In the genomic region with DNA sequence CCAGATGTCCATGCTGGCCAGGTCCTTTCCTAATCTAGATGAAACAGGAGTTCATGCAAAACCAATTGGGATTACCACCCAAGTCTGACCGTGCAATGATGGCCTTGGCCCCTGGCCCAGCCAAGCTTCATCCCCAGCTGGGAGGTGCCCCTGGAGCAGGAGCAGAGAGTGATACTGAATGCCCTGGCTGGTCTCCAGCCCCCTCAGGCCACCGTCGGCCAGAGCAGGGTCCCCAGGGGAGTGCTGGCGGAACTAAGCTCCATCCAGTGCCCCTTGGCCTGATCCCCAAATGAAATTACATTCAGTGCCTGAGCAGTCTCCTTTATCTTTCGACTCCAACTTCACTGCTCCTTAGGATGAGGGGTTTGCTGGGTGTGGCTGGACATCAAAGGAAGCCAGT, we compare ENCODE assay signal across 24 cellular contexts.
"Had no signal": no experiment of that assay in that cellular context is flagged by ENCODE, and none has a peak within 500 bp of the region (broad histone marks: within the 10 kb centered on the region; RNA-seq: fewer than 3 reads in every experiment).

No MANE protein-coding gene starts in this region.

- ATAC-seq: K562, Panc1, PC-3, Right ventricle myocardium inferior, T-cell had no signal

- H3K4me3 ChIP-seq: K562 had no signal

- DNase-seq: Kasumi-1; MM.1S; NCI-H1105 treated with DMSO at 0.1 percent for 48 hours; NCI-H1417 treated with DMSO at 0.1 percent for 48 hours; NCI-H146; NCI-H1694 treated with DMSO at 0.1 percent for 48 hours; NCI-H1930; NCI-H2081; NCI-H2107; NCI-H2227 treated with DMSO at 0.1 percent for 48 hours; NCI-H524; NCI-H526 treated with DMSO at 0.1 percent for 48 hours; NCI-H748 treated with DMSO at 0.1 percent for 48 hours; NK-92 treated with Interleukin-12 subunit alpha and Interleukin-12 subunit beta, amount 100 ng/mL, for 24 hours; PC-3; SIG-M5; SK-N-SH; SW 1271; T-cell had no signal

- H3K27ac ChIP-seq: HL-60, KMS-11 had no signal

- H3K9me3 ChIP-seq: SK-N-SH had no signal
